Comparison of ENCODE assay signal across 8 cellular contexts in genomic region chrX:153494541-153495361, GRCh38. TPM values are rescaled to one million over a fixed set of nuclear protein-coding genes. Genes with fewer than 3 reads are reported as not detected.
DNase-seq lines count a peak whose midpoint lies in the region; ATAC-seq, FAIRE-seq and TF ChIP-seq lines count a peak whose summit lies in the region.

TSS of gene BGN (plus strand) at chrX:153494980. CDS start at chrX:153504632, 9,652 bp downstream.

- no peak within 1 kb of the TSS for H2AFZ ChIP-seq in osteoblast (ENCODE audit: low read length)

- H3K79me2 ChIP-seq in osteoblast (ENCODE audit: insufficient read depth, low read length), result peaks cover 41% of the 10 kb centered on the region

- H3K27ac ChIP-seq in RWPE2 (ENCODE audit: poor library complexity, severe bottlenecking), result no peak within 1 kb of the TSS
- H3K27ac ChIP-seq in osteoblast (ENCODE audit: low read depth, low read length), result peak within 1 kb of the TSS; percentile 51

- H3K4me2 ChIP-seq in osteoblast (ENCODE audit: insufficient read depth, low read length), result peak within 1 kb of the TSS; percentile 80

- H3K4me1 ChIP-seq in RWPE2 (ENCODE audit: insufficient read depth, poor library complexity, severe bottlenecking), result no peaks in the 10 kb centered on the region
- H3K4me1 ChIP-seq in osteoblast (ENCODE audit: insufficient read depth, low read length), result peaks cover 20% of the 10 kb centered on the region

- H3K27me3 ChIP-seq in RWPE2 (ENCODE audit: insufficient read depth, poor library complexity, severe bottlenecking), result no peaks in the 10 kb centered on the region
- no peaks in the 10 kb centered on the region for H3K27me3 ChIP-seq in osteoblast (ENCODE audit: insufficient read depth, low read length)

- TF ChIP-seq CTCF in RWPE2 (IDR thresholded peaks at IDR 0.05; ENCODE audit: poor library complexity, severe bottlenecking), result peak; percentile 22
- peak; percentile 36 for TF ChIP-seq CTCF in osteoblast (IDR thresholded peaks at IDR 0.05; ENCODE audit: extremely low read depth, low read depth, low read length)

- H3K4me3 ChIP-seq in RWPE2 (ENCODE audit: severe bottlenecking) (peak within 1 kb of the TSS; percentile 22), osteoblast (ENCODE audit: insufficient read depth, low read length) (peak within 1 kb of the TSS; percentile 82)

- no peak for FAIRE-seq in frontal cortex (lab: Jason Lieb, UNC)

- DNase-seq in ELR (ENCODE audit: low read depth) (peak; percentile 42), RWPE2 (ENCODE audit: low spot score) (no peak), frontal cortex (ENCODE audit: low spot score in 2 of 2) (peak; percentile 70 to 71), osteoblast (ENCODE audit: insufficient read length, low spot score, missing footprints) (peak; percentile 95), SIG-M5 (lab: John Stamatoyannopoulos, UW) (no peak)

- peaks cover 26% of the 10 kb centered on the region for H4K20me1 ChIP-seq in osteoblast (ENCODE audit: insufficient read depth, low read length)

- H3K36me3 ChIP-seq in RWPE2 (ENCODE audit: low read depth) (no peaks in the 10 kb centered on the region), osteoblast (ENCODE audit: insufficient read depth, low read length) (no peaks in the 10 kb centered on the region)

- H3K9me3 ChIP-seq in RWPE2 (ENCODE audit: severe bottlenecking) (no peaks in the 10 kb centered on the region), osteoblast (ENCODE audit: low read depth, low read length) (no peaks in the 10 kb centered on the region)

- ATAC-seq in RWPE2 (ENCODE audit: low read depth) (peak; percentile 55; the same call in 2 of the 3 replicates), HG02884 (IDR thresholded peaks at IDR 0.05; ENCODE audit: unreplicated experiment) (no peak), GM19467 (IDR thresholded peaks at IDR 0.05; ENCODE audit: unreplicated experiment) (no peak), HG03442 (IDR thresholded peaks at IDR 0.05; ENCODE audit: unreplicated experiment) (no peak)

RNA-seq across cellular contexts. Expression of gene BGN, which starts in this region (rescaled TPM):
- 1.6 TPM for total RNA-seq in frontal cortex
- total RNA-seq in osteoblast, result 139 and 210 TPM in 2 replicates

Comparison
In these comparisons a context has a peak if more than half of its experiments do, and no peak if none do; other contexts are left out.
1. RNA of gene BGN (total RNA-seq): 139 to 210 TPM in osteoblast; 1.6 TPM in frontal cortex (single experiment); every median in the first group is over 10 times any median in the second.
2. DNase-seq: peak in ELR (single experiment), frontal cortex (2 of 2) and osteoblast (single experiment); none in RWPE2 (single experiment) and SIG-M5 (single experiment).